In the genomic region with DNA sequence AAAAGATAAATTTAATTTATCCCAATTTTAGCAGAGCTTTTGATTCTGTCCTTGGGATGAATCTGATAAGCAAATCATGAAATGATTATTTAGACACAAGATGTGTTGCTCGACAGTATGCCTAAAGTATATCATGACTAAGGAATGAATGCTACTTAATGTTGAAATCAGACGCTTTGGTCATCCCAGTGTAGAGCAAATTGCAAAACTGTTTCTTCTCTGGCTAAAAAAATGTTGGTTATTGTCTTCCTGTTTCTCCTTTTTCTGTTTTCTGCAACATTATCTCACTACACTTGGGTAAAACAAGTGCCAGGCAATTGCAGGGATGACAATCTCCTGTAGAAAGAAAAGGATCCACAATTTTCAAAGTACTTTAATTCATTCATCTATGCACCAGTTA, we compare ENCODE assay signal across 13 cellular contexts.
A peak's percentile ranks its signal among the peaks of the same experiment; 100 is the strongest.
DNase-seq lines count a peak whose midpoint lies in the region; ATAC-seq, FAIRE-seq and TF ChIP-seq lines count a peak whose summit lies in the region.
"Had no signal": no experiment of that assay in that cellular context is flagged by ENCODE, and none has a peak within 500 bp of the region (broad histone marks: within the 10 kb centered on the region; RNA-seq: fewer than 3 reads in every experiment).

No MANE protein-coding gene starts in this region.

- FAIRE-seq in bronchial epithelial cell (lab: Jason Lieb, UNC) = no peak
- FAIRE-seq: D721Med had no signal

- WGBS in psoas muscle, 3 donors = 57 to 84% (median 73%) methylated on average over 2 of the region's 2 CpGs

- TF ChIP-seq CTCF in NB4 (IDR thresholded peaks at IDR 0.05; ENCODE audit: low read depth, low read length) (no peak), bronchial epithelial cell (IDR thresholded peaks at IDR 0.05; ENCODE audit: insufficient read depth, low read length, severe bottlenecking) (no peak), psoas muscle (IDR thresholded peaks at IDR 0.05) (no peak)

- H3K4me3 ChIP-seq in NB4 (ENCODE audit: low read depth, low read length) (no peak overlapping the region), bronchial epithelial cell (ENCODE audit: low read depth, low read length) (no peak overlapping the region), psoas muscle (no peak overlapping the region)
- no peak overlapping the region for H3K4me3 ChIP-seq in effector memory CD4-positive, alpha-beta T cell (ENCODE audit: insufficient read depth, low read depth, low read length, poor library complexity, severe bottlenecking)
- H3K4me3 ChIP-seq: SK-N-MC had no signal

- no peaks in the 10 kb centered on the region for H3K36me3 ChIP-seq in bronchial epithelial cell (ENCODE audit: control insufficient read depth, insufficient read depth, low read length)
- H3K36me3 ChIP-seq in psoas muscle (ENCODE audit: insufficient read depth in 1 of 2, low read depth in 1 of 2) = no peaks in the 10 kb centered on the region
- no peaks in the 10 kb centered on the region for H3K36me3 ChIP-seq in effector memory CD4-positive, alpha-beta T cell (ENCODE audit: control insufficient read depth, insufficient read depth, low read length)

- H3K27ac ChIP-seq in psoas muscle = peak overlapping the region; percentile 69
- H3K27ac ChIP-seq in effector memory CD4-positive, alpha-beta T cell (ENCODE audit: insufficient read depth, low read length, poor library complexity, severe bottlenecking) = no peak overlapping the region
- H3K27ac ChIP-seq: SK-N-MC had no signal

- DNase-seq in EH (ENCODE audit: low read depth) (peak; percentile 79), NB4 (ENCODE audit: low read depth) (peak; percentile 87), bronchial epithelial cell (ENCODE audit: low read depth) (peak; percentile 76), psoas muscle (no peak)
- no peak for DNase-seq in effector memory CD4-positive, alpha-beta T cell
- no peak for DNase-seq in activated effector memory CD4-positive, alpha-beta T cell treated with Interleukin-2 at 50 U/mL for 16 hours
- DNase-seq: activated CD4-positive, alpha-beta T cell treated with anti-CD3 and anti-CD28 coated beads, Interleukin-2, amount 50 U/mL, for 48 hours; effector CD4-positive, alpha-beta T cell; MM.1S; NCI-H510A treated with DMSO at 0.1 percent for 48 hours had no signal

- H3K4me1 ChIP-seq in psoas muscle = peaks cover 59% of the 10 kb centered on the region
- H3K4me1 ChIP-seq in effector memory CD4-positive, alpha-beta T cell (ENCODE audit: control insufficient read depth, insufficient read depth, low read length, poor library complexity, severe bottlenecking) = peaks cover 15% of the 10 kb centered on the region

- no peak for TF ChIP-seq POLR2A in NB4 (IDR thresholded peaks at IDR 0.05; ENCODE audit: extremely low read depth, insufficient read length)

- no peaks in the 10 kb centered on the region for H3K9me3 ChIP-seq in psoas muscle
- H3K9me3 ChIP-seq in effector memory CD4-positive, alpha-beta T cell (ENCODE audit: control insufficient read depth, low read length) = no peaks in the 10 kb centered on the region

- ATAC-seq in psoas muscle = no peak
- ATAC-seq in HG02763 (IDR thresholded peaks at IDR 0.05; ENCODE audit: unreplicated experiment) = no peak

- H3K27me3 ChIP-seq in bronchial epithelial cell (ENCODE audit: control insufficient read depth, insufficient read depth, low read length) (no peaks in the 10 kb centered on the region), psoas muscle (ENCODE audit: insufficient read depth in 3 of 3, low read length in 2 of 3) (no peaks in the 10 kb centered on the region)
- H3K27me3 ChIP-seq in effector memory CD4-positive, alpha-beta T cell (replicated peaks; ENCODE audit: control insufficient read depth, insufficient read depth, low read length, poor library complexity, severe bottlenecking) = no peaks in the 10 kb centered on the region

- intact Hi-C loops in psoas muscle (cut with DNase I) = loop anchor here in 1 of 2 donors (5.0 kb wide), 2 partner anchors 45 to 65 kb away; a partner anchor contains a TSS

Comparison
In these comparisons a context has a peak if more than half of its experiments do, and no peak if none do; other contexts are left out.
1. DNase-seq: peak in EH (single experiment), NB4 (single experiment) and bronchial epithelial cell (single experiment); none in psoas muscle (0 of 2), effector memory CD4-positive, alpha-beta T cell (0 of 3) and activated effector memory CD4-positive, alpha-beta T cell treated with Interleukin-2 at 50 U/mL for 16 hours (single experiment).